ENCODE assay signal across 2 cellular contexts in genomic region chr2:197504512-197504911, GRCh38.
TF ChIP-seq lines count a peak whose summit lies in the region.

No MANE protein-coding gene starts in this region.

TF ChIP-seq in HepG2, 621 proteins besides CTCF, POLR2A, EP300 and RAD21 (continues in another document):
- TF ChIP-seq AGO2 (optimal IDR thresholded peaks at IDR 0.05; ENCODE audit: low read depth, low read length): peak; percentile 77
- peak; percentile 36; the same call in 1 of the 2 replicates for TF ChIP-seq ZBTB33 (CRISPR knock-in tag; IDR thresholded peaks at IDR 0.05)
- no peak for TF ChIP-seq ZNF383 (CRISPR knock-in tag; IDR thresholded peaks at IDR 0.05; ENCODE audit: borderline replicate concordance)
- TF ChIP-seq ZNF350 (CRISPR knock-in tag; IDR thresholded peaks at IDR 0.05; ENCODE audit: borderline replicate concordance, low read depth): no peak
- TF ChIP-seq ZNF510 (CRISPR knock-in tag; IDR thresholded peaks at IDR 0.05; ENCODE audit: low read depth): no peak
- TF ChIP-seq POLR2AphosphoS2 (IDR thresholded peaks at IDR 0.05; ENCODE audit: low read depth, low read length): peak; percentile 81
- TF ChIP-seq, protein P1, sequence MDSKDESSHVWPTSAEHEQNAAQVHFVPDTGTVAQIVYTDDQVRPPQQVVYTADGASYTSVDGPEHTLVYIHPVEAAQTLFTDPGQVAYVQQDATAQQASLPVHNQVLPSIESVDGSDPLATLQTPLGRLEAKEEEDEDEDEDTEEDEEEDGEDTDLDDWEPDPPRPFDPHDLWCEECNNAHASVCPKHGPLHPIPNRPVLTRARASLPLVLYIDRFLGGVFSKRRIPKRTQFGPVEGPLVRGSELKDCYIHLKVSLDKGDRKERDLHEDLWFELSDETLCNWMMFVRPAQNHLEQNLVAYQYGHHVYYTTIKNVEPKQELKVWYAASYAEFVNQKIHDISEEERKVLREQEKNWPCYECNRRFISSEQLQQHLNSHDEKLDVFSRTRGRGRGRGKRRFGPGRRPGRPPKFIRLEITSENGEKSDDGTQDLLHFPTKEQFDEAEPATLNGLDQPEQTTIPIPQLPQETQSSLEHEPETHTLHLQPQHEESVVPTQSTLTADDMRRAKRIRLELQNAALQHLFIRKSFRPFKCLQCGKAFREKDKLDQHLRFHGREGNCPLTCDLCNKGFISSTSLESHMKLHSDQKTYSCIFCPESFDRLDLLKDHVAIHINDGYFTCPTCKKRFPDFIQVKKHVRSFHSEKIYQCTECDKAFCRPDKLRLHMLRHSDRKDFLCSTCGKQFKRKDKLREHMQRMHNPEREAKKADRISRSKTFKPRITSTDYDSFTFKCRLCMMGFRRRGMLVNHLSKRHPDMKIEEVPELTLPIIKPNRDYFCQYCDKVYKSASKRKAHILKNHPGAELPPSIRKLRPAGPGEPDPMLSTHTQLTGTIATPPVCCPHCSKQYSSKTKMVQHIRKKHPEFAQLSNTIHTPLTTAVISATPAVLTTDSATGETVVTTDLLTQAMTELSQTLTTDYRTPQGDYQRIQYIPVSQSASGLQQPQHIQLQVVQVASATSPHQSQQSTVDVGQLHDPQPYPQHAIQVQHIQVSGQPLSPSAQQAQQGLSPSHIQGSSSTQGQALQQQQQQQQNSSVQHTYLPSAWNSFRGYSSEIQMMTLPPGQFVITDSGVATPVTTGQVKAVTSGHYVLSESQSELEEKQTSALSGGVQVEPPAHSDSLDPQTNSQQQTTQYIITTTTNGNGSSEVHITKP (CRISPR knock-in tag; IDR thresholded peaks at IDR 0.05; ENCODE audit: low read depth): no peak
- TF ChIP-seq ZNF280D (CRISPR knock-in tag; IDR thresholded peaks at IDR 0.05): 0 out of 2 replicates have a peak, but pooled peaks have one; percentile 24
- 0 out of 2 replicates have a peak, but pooled peaks have one; percentile 21 for TF ChIP-seq ZMYM4 (CRISPR knock-in tag; IDR thresholded peaks at IDR 0.05)
- TF ChIP-seq ETV5 (CRISPR knock-in tag; IDR thresholded peaks at IDR 0.05; ENCODE audit: borderline replicate concordance): no peak
- no peak for TF ChIP-seq LRRFIP1 (CRISPR knock-in tag; conservative IDR thresholded peaks at IDR 0.05)
- no peak for TF ChIP-seq ZNF20 (CRISPR knock-in tag; IDR thresholded peaks at IDR 0.05)
- peak; percentile 57; the same call in 1 of the 2 replicates for TF ChIP-seq RBFOX2 (IDR thresholded peaks at IDR 0.05; ENCODE audit: low read depth, low read length)
- TF ChIP-seq KMT2B (CRISPR knock-in tag; IDR thresholded peaks at IDR 0.05): no peak
- TF ChIP-seq ZNF326 (CRISPR knock-in tag; IDR thresholded peaks at IDR 0.05; ENCODE audit: borderline replicate concordance): no peak

TF ChIP-seq in endothelial cell of umbilical vein, 7 proteins besides CTCF, POLR2A, EP300 and RAD21:
- TF ChIP-seq MYC (IDR thresholded peaks at IDR 0.05; ENCODE audit: low read depth, low read length) (no peak), GATA2 (IDR thresholded peaks at IDR 0.05; ENCODE audit: insufficient read depth, insufficient read length, low read depth, low read length) (no peak), FOS (IDR thresholded peaks at IDR 0.05; ENCODE audit: borderline replicate concordance, insufficient read depth, low read length) (no peak), EZH2 (IDR thresholded peaks at IDR 0.05; ENCODE audit: borderline replicate concordance, low read depth, low read length, severe bottlenecking) (no peak), POLR2AphosphoS5 (IDR thresholded peaks at IDR 0.05; ENCODE audit: insufficient read depth, low read depth, low read length) (no peak), JUN (IDR thresholded peaks at IDR 0.05; ENCODE audit: borderline replicate concordance, insufficient read depth, insufficient read length, low read depth) (no peak)
- TF ChIP-seq, protein P2, sequence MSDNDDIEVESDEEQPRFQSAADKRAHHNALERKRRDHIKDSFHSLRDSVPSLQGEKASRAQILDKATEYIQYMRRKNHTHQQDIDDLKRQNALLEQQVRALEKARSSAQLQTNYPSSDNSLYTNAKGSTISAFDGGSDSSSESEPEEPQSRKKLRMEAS (IDR thresholded peaks at IDR 0.05; ENCODE audit: insufficient read depth, insufficient read length): no peak
TF ChIP-seq in endothelial cell of umbilical vein: peak in this region for 0.
